ENCODE assay signal across 8 cellular contexts in genomic region chr5:71601222-71602026, GRCh38. TPM values are rescaled to one million over a fixed set of nuclear protein-coding genes. Genes with fewer than 3 reads are reported as not detected.
DNase-seq lines count a peak whose midpoint lies in the region; ATAC-seq and TF ChIP-seq lines count a peak whose summit lies in the region.

No MANE protein-coding gene starts in this region.

- peak overlapping the region; percentile 84 for H3K27ac ChIP-seq in CD4-positive, CD25-positive, alpha-beta regulatory T cell (ENCODE audit: insufficient read depth, low read length, poor library complexity, severe bottlenecking)
- peak overlapping the region; percentile 58 for H3K27ac ChIP-seq in RWPE2 (ENCODE audit: poor library complexity, severe bottlenecking)

- H3K4me1 Mint-ChIP-seq in CD4-positive, CD25-positive, alpha-beta regulatory T cell: peaks cover 23 to 40% (median 34%) of the 10 kb centered on the region in 4 donors
- peaks cover 37% of the 10 kb centered on the region for H3K4me1 Mint-ChIP-seq in activated T-helper 2 cell treated with anti-CD3 and anti-CD28 coated beads, Interferon-gamma antibody, Interleukin-2, Interleukin-4, amounts not matched to agents 10 μg/mL and 5 μg/mL and 100 μg/mL, durations not matched to agents 14 hours and 24 hours and 36 hours (ENCODE audit: low read depth)

- no peaks in the 10 kb centered on the region for H3K9me3 ChIP-seq in CD4-positive, CD25-positive, alpha-beta regulatory T cell (ENCODE audit: control insufficient read depth in 2 of 2, low read length in 2 of 2)
- no peaks in the 10 kb centered on the region for H3K9me3 ChIP-seq in RWPE2 (ENCODE audit: severe bottlenecking)

- H3K36me3 Mint-ChIP-seq in CD4-positive, CD25-positive, alpha-beta regulatory T cell: peaks cover 33% of the 10 kb centered on the region
- H3K36me3 Mint-ChIP-seq in activated T-helper 2 cell treated with anti-CD3 and anti-CD28 coated beads, Interferon-gamma antibody, Interleukin-2, Interleukin-4, amounts not matched to agents 10 μg/mL and 5 μg/mL and 100 μg/mL, durations not matched to agents 14 hours and 24 hours and 36 hours (ENCODE audit: low read depth): peaks cover 74% of the 10 kb centered on the region

- peaks cover 22% of the 10 kb centered on the region for H3K4me1 ChIP-seq in CD4-positive, CD25-positive, alpha-beta regulatory T cell (ENCODE audit: control insufficient read depth, insufficient read depth, low read length, poor library complexity, severe bottlenecking)
- peaks cover 21% of the 10 kb centered on the region for H3K4me1 ChIP-seq in RWPE2 (ENCODE audit: insufficient read depth, poor library complexity, severe bottlenecking)

- peak; percentile 93 to 94 for ATAC-seq in CD4-positive, CD25-positive, alpha-beta regulatory T cell (ENCODE audit: low read depth in 2 of 2)
- ATAC-seq in GM19043 (IDR thresholded peaks at IDR 0.05; ENCODE audit: low read depth, unreplicated experiment): peak; percentile 89
- ATAC-seq in HG03196 (IDR thresholded peaks at IDR 0.05; ENCODE audit: unreplicated experiment): peak; percentile 77
- peak; percentile 96 for ATAC-seq in RWPE2 (ENCODE audit: low read depth)

- peak overlapping the region; percentile 52 for H3K4me3 ChIP-seq in CD4-positive, CD25-positive, alpha-beta regulatory T cell (ENCODE audit: low read depth, low read length)
- H3K4me3 ChIP-seq in RWPE2 (ENCODE audit: severe bottlenecking) (no peak overlapping the region), retinal pigment epithelial cell (ENCODE audit: low read length) (no peak overlapping the region)

- DNase-seq in CD4-positive, CD25-positive, alpha-beta regulatory T cell: peak; percentile 55 to 93 (median 69)
- DNase-seq in RWPE2 (ENCODE audit: low spot score) (peak; percentile 89), foreskin melanocyte (peak; percentile 86), retinal pigment epithelial cell (ENCODE audit: low read depth) (peak; percentile 58), UCSD-AML1 (lab: John Stamatoyannopoulos, UW; ENCODE audit: unreplicated experiment) (no peak)
- peak; percentile 66 for DNase-seq in activated T-helper 2 cell treated with anti-CD3 and anti-CD28 coated beads, Interferon-gamma antibody, Interleukin-2, Interleukin-4, amounts not matched to agents 10 μg/mL and 5 μg/mL and 100 μg/mL, durations not matched to agents 14 hours and 24 hours and 36 hours (ENCODE audit: low spot score)

- peak overlapping the region in 3 of 4 donors; percentile 2 to 59 (median 40) for H3K4me3 Mint-ChIP-seq in CD4-positive, CD25-positive, alpha-beta regulatory T cell
- H3K4me3 Mint-ChIP-seq in activated T-helper 2 cell treated with anti-CD3 and anti-CD28 coated beads, Interferon-gamma antibody, Interleukin-2, Interleukin-4, amounts not matched to agents 10 μg/mL and 5 μg/mL and 100 μg/mL, durations not matched to agents 14 hours and 24 hours and 36 hours (ENCODE audit: low read depth): peak overlapping the region; percentile 52

- TF ChIP-seq CTCF in RWPE2 (IDR thresholded peaks at IDR 0.05; ENCODE audit: poor library complexity, severe bottlenecking): peak; percentile 92
- TF ChIP-seq CTCF in retinal pigment epithelial cell (conservative IDR thresholded peaks at IDR 0.05; ENCODE audit: low read depth, low read length): peak; percentile 80

- peak overlapping the region; percentile 78 to 95 (median 90) for H3K27ac Mint-ChIP-seq in CD4-positive, CD25-positive, alpha-beta regulatory T cell
- peak overlapping the region; percentile 96 for H3K27ac Mint-ChIP-seq in activated T-helper 2 cell treated with anti-CD3 and anti-CD28 coated beads, Interferon-gamma antibody, Interleukin-2, Interleukin-4, amounts not matched to agents 10 μg/mL and 5 μg/mL and 100 μg/mL, durations not matched to agents 14 hours and 24 hours and 36 hours

- no peaks in the 10 kb centered on the region for H3K27me3 Mint-ChIP-seq in CD4-positive, CD25-positive, alpha-beta regulatory T cell
- no peaks in the 10 kb centered on the region for H3K27me3 Mint-ChIP-seq in activated T-helper 2 cell treated with anti-CD3 and anti-CD28 coated beads, Interferon-gamma antibody, Interleukin-2, Interleukin-4, amounts not matched to agents 10 μg/mL and 5 μg/mL and 100 μg/mL, durations not matched to agents 14 hours and 24 hours and 36 hours (ENCODE audit: low read depth)

- H3K9me3 Mint-ChIP-seq in CD4-positive, CD25-positive, alpha-beta regulatory T cell: no peaks in the 10 kb centered on the region
- no peaks in the 10 kb centered on the region for H3K9me3 Mint-ChIP-seq in activated T-helper 2 cell treated with anti-CD3 and anti-CD28 coated beads, Interferon-gamma antibody, Interleukin-2, Interleukin-4, amounts not matched to agents 10 μg/mL and 5 μg/mL and 100 μg/mL, durations not matched to agents 14 hours and 24 hours and 36 hours

- peaks cover 42% of the 10 kb centered on the region for H3K36me3 ChIP-seq in CD4-positive, CD25-positive, alpha-beta regulatory T cell (ENCODE audit: control insufficient read depth, insufficient read depth, low read length)
- peaks cover 44% of the 10 kb centered on the region for H3K36me3 ChIP-seq in RWPE2 (ENCODE audit: low read depth)

- intact Hi-C loops in activated T-helper 2 cell treated with anti-CD3 and anti-CD28 coated beads, Interferon-gamma antibody, Interleukin-2, Interleukin-4, amounts not matched to agents 10 μg/mL and 5 μg/mL and 100 μg/mL, durations not matched to agents 14 hours and 24 hours and 36 hours (cut with micrococcal nuclease): loop anchor here (1.0 to 5.0 kb wide), 3 partner anchors 14 to 716 kb away; partner anchors contain the start of genes BDP1 and MCCC2

- no peaks in the 10 kb centered on the region for H3K27me3 ChIP-seq in CD4-positive, CD25-positive, alpha-beta regulatory T cell (ENCODE audit: control insufficient read depth, insufficient read depth, low read length)
- no peaks in the 10 kb centered on the region for H3K27me3 ChIP-seq in RWPE2 (ENCODE audit: insufficient read depth, poor library complexity, severe bottlenecking)

RNA-seq across cellular contexts. Expression of gene MCCC2, which starts 14.3 kb away (rescaled TPM):
- total RNA-seq in CD4-positive, CD25-positive, alpha-beta regulatory T cell: 30.9 TPM
- 10 to 100 TPM; 26.7 to 45.8 (median 30.7) TPM for polyA plus RNA-seq in CD4-positive, CD25-positive, alpha-beta regulatory T cell
- 59.7 and 60.0 TPM in 2 replicates for total RNA-seq in activated T-helper 2 cell treated with anti-CD3 and anti-CD28 coated beads, Interferon-gamma antibody, Interleukin-2, Interleukin-4, amounts not matched to agents 10 μg/mL and 5 μg/mL and 100 μg/mL, durations not matched to agents 14 hours and 24 hours and 36 hours
